Comparison of ENCODE assay signal across 14 cellular contexts in the genomic region with DNA sequence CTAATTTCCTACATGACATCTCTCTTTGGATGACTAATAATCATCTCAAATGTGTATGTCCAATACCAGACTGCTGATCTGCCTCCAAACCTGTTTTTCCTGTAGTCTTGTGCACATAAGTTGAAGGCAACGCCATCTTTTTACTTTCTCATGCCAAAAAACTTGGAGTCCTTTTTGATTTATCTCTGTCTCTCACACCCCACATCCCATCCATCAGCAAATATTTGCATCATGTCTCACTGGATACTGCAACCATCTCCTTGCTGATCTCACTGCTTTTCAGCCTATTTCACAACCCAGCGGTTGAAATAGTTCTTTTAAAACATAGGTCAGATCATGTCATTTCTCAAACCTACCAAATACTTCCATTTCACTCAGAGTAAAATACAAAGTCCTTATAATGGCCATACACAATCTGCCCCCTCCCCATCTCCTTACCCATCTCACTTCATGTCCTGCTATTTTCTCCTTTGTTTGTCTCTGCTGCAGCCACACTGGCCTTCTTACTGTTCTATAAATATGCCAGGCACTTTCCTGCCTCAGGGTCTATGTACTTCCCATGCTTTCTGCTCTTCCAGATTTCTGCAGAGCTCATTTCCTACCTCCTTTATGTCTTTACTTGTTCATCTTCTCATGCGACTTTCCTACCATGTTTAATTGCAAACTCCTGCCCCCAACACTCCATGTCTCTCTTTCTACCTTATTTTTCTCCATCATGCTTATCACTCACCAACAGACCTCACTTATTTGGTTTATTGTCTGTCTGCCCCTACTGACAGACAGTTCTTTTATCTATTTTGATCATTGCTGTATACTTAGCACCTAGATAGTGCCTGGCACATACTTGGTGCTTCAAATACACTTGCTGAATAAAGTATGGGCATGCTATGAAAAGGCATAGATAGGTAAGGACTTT.
DNase-seq lines count a peak whose midpoint lies in the region; ATAC-seq and TF ChIP-seq lines count a peak whose summit lies in the region.
"Had no signal": no experiment of that assay in that cellular context is flagged by ENCODE, and none has a peak within 500 bp of the region (broad histone marks: within the 10 kb centered on the region; RNA-seq: fewer than 3 reads in every experiment).

No MANE protein-coding gene starts in this region.

- peaks cover 45% of the 10 kb centered on the region for H3F3A ChIP-seq in PC-9 (ENCODE audit: insufficient read depth, low read depth)

- no peaks in the 10 kb centered on the region for H3K9me2 ChIP-seq in PC-9 (ENCODE audit: insufficient read depth)

- H4K20me1 ChIP-seq in PC-9 (ENCODE audit: insufficient read depth) = no peaks in the 10 kb centered on the region

- peak overlapping the region; percentile 50 for H3K4me2 ChIP-seq in PC-9

- POLR2A ChIA-PET in PC-9 (lab: Charles Lee; ENCODE audit: unreplicated experiment) = no interaction called here

- intact Hi-C loops in PC-9 (cut with micrococcal nuclease; ENCODE audit: unreplicated experiment) = no loop called here

- ATAC-seq in omental fat pad (ENCODE audit: low FRiP score) (peak; percentile 64), HG03139 (IDR thresholded peaks at IDR 0.05; ENCODE audit: unreplicated experiment) (no peak)
- no peak for ATAC-seq in stimulated activated effector memory CD8-positive, alpha-beta T cell treated with anti-CD3 and anti-CD28 coated beads, Interleukin-12 subunit alpha, Interleukin-12 subunit beta, amount 100 ng/mL, for 72 hours
- no peak for ATAC-seq in activated naive CD4-positive, alpha-beta T cell treated with anti-CD3 and anti-CD28 coated beads, Interleukin-2, amount 50 U/mL, for 72 hours
- ATAC-seq: HCT116 had no signal

- no peaks in the 10 kb centered on the region for H3K27me3 ChIP-seq in PC-9 (ENCODE audit: insufficient read depth, low read depth)

- H3K36me3 ChIP-seq in PC-9 (ENCODE audit: low read depth) = no peaks in the 10 kb centered on the region

- BruUV-seq in PC-9 (replicated peaks; lab: Mats Ljungman, UMichigan) = no TSS peak

- CTCF ChIA-PET in PC-9 (lab: Charles Lee) = no interaction called here

- no peaks in the 10 kb centered on the region for H3K36me3 Mint-ChIP-seq in stimulated activated effector memory CD8-positive, alpha-beta T cell treated with anti-CD3 and anti-CD28 coated beads, Interleukin-12 subunit alpha, Interleukin-12 subunit beta, amount 100 ng/mL, for 72 hours
- no peaks in the 10 kb centered on the region for H3K36me3 Mint-ChIP-seq in activated naive CD4-positive, alpha-beta T cell treated with anti-CD3 and anti-CD28 coated beads, Interleukin-2, amount 50 U/mL, for 72 hours
- H3K36me3 Mint-ChIP-seq: memory B cell had no signal

- H3K4me3 ChIP-seq in PC-9 = no peak overlapping the region

- H2AFZ ChIP-seq in PC-9 = no peak overlapping the region

- H3K27ac ChIP-seq in PC-9 (peak overlapping the region; percentile 58), epithelial cell of prostate (peak overlapping the region; percentile 94)

- peaks cover 62% of the 10 kb centered on the region for H3K4me1 ChIP-seq in PC-9 (replicated peaks; ENCODE audit: insufficient read depth)

- H3K4me1 Mint-ChIP-seq in stimulated activated effector memory CD8-positive, alpha-beta T cell treated with anti-CD3 and anti-CD28 coated beads, Interleukin-12 subunit alpha, Interleukin-12 subunit beta, amount 100 ng/mL, for 72 hours = no peaks in the 10 kb centered on the region

- no peaks in the 10 kb centered on the region for H3K9me3 Mint-ChIP-seq in stimulated activated effector memory CD8-positive, alpha-beta T cell treated with anti-CD3 and anti-CD28 coated beads, Interleukin-12 subunit alpha, Interleukin-12 subunit beta, amount 100 ng/mL, for 72 hours
- no peaks in the 10 kb centered on the region for H3K9me3 Mint-ChIP-seq in activated naive CD4-positive, alpha-beta T cell treated with anti-CD3 and anti-CD28 coated beads, Interleukin-2, amount 50 U/mL, for 72 hours
- H3K9me3 Mint-ChIP-seq: memory B cell; stimulated activated naive CD8-positive, alpha-beta T cell treated with anti-CD3 and anti-CD28 coated beads, Interleukin-15, Interleukin-2, amounts not matched to agents 100 ng/mL and 50 ng/mL, for 24 hours had no signal

- peak; percentile 72 for DNase-seq in GM04503 (ENCODE audit: low read depth)
- DNase-seq in PC-9 = peak; percentile 20 to 88
- DNase-seq in epithelial cell of prostate (ENCODE audit: low read depth, low spot score) = peak; percentile 87
- no peak for DNase-seq in omental fat pad (ENCODE audit: low spot score)
- no peak for DNase-seq in stimulated activated effector memory CD8-positive, alpha-beta T cell treated with anti-CD3 and anti-CD28 coated beads, Interleukin-12 subunit alpha, Interleukin-12 subunit beta, amount 100 ng/mL, for 72 hours (ENCODE audit: low spot score in 2 of 2)
- DNase-seq in NCI-H1417 (lab: John Stamatoyannopoulos, UW) = no peak
- no peak for DNase-seq in activated naive CD4-positive, alpha-beta T cell treated with anti-CD3 and anti-CD28 coated beads, Interleukin-2, amount 50 U/mL, for 72 hours (ENCODE audit: low spot score in 2 of 2)
- DNase-seq: DMS79; effector memory CD4-positive, alpha-beta T cell; NCI-H526 treated with DMSO at 0.1 percent for 48 hours had no signal

- no peak overlapping the region for H3K4me3 Mint-ChIP-seq in stimulated activated effector memory CD8-positive, alpha-beta T cell treated with anti-CD3 and anti-CD28 coated beads, Interleukin-12 subunit alpha, Interleukin-12 subunit beta, amount 100 ng/mL, for 72 hours
- H3K4me3 Mint-ChIP-seq: memory B cell; stimulated activated naive CD8-positive, alpha-beta T cell treated with anti-CD3 and anti-CD28 coated beads, Interleukin-15, Interleukin-2, amounts not matched to agents 100 ng/mL and 50 ng/mL, for 24 hours had no signal

- H3K9me3 ChIP-seq in PC-9 (ENCODE audit: insufficient read depth, low read depth) = no peaks in the 10 kb centered on the region

- no peaks in the 10 kb centered on the region for H3K79me2 ChIP-seq in PC-9 (ENCODE audit: low read depth)

- TF ChIP-seq CTCF in PC-9 (conservative IDR thresholded peaks at IDR 0.05) (no peak), omental fat pad (IDR thresholded peaks at IDR 0.05) (no peak)

- no peak overlapping the region for H3K27ac Mint-ChIP-seq in stimulated activated effector memory CD8-positive, alpha-beta T cell treated with anti-CD3 and anti-CD28 coated beads, Interleukin-12 subunit alpha, Interleukin-12 subunit beta, amount 100 ng/mL, for 72 hours
- no peak overlapping the region for H3K27ac Mint-ChIP-seq in activated naive CD4-positive, alpha-beta T cell treated with anti-CD3 and anti-CD28 coated beads, Interleukin-2, amount 50 U/mL, for 72 hours
- H3K27ac Mint-ChIP-seq: memory B cell; stimulated activated naive CD8-positive, alpha-beta T cell treated with anti-CD3 and anti-CD28 coated beads, Interleukin-15, Interleukin-2, amounts not matched to agents 100 ng/mL and 50 ng/mL, for 24 hours had no signal

Comparison
In these comparisons a context has a peak if more than half of its experiments do, and no peak if none do; other contexts are left out.
1. DNase-seq: peak in GM04503 (single experiment), PC-9 (2 of 2) and epithelial cell of prostate (single experiment); none in omental fat pad (single experiment), stimulated activated effector memory CD8-positive, alpha-beta T cell treated with anti-CD3 and anti-CD28 coated beads, Interleukin-12 subunit alpha, Interleukin-12 subunit beta, amount 100 ng/mL, for 72 hours (0 of 2), NCI-H1417 (0 of 3) and activated naive CD4-positive, alpha-beta T cell treated with anti-CD3 and anti-CD28 coated beads, Interleukin-2, amount 50 U/mL, for 72 hours (0 of 2).